In genomic region chr19:50478901-50479715, GRCh38 we compare ENCODE assay signal across 1 cellular context.
TF ChIP-seq lines count a peak whose summit lies in the region.

No MANE protein-coding gene starts in this region.

TF ChIP-seq in endothelial cell of umbilical vein, 7 proteins besides CTCF, POLR2A, EP300 and RAD21:
- TF ChIP-seq, protein P1, sequence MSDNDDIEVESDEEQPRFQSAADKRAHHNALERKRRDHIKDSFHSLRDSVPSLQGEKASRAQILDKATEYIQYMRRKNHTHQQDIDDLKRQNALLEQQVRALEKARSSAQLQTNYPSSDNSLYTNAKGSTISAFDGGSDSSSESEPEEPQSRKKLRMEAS (IDR thresholded peaks at IDR 0.05; ENCODE audit: insufficient read depth, insufficient read length): no peak
- TF ChIP-seq MYC (IDR thresholded peaks at IDR 0.05; ENCODE audit: low read depth, low read length) (no peak), JUN (IDR thresholded peaks at IDR 0.05; ENCODE audit: borderline replicate concordance, insufficient read depth, insufficient read length, low read depth) (no peak), POLR2AphosphoS5 (IDR thresholded peaks at IDR 0.05; ENCODE audit: insufficient read depth, low read depth, low read length) (no peak), GATA2 (IDR thresholded peaks at IDR 0.05; ENCODE audit: insufficient read depth, insufficient read length, low read depth, low read length) (no peak), EZH2 (IDR thresholded peaks at IDR 0.05; ENCODE audit: borderline replicate concordance, low read depth, low read length, severe bottlenecking) (no peak), FOS (IDR thresholded peaks at IDR 0.05; ENCODE audit: borderline replicate concordance, insufficient read depth, low read length) (no peak)
